Comparison of ENCODE assay signal across 18 cellular contexts in the genomic region with DNA sequence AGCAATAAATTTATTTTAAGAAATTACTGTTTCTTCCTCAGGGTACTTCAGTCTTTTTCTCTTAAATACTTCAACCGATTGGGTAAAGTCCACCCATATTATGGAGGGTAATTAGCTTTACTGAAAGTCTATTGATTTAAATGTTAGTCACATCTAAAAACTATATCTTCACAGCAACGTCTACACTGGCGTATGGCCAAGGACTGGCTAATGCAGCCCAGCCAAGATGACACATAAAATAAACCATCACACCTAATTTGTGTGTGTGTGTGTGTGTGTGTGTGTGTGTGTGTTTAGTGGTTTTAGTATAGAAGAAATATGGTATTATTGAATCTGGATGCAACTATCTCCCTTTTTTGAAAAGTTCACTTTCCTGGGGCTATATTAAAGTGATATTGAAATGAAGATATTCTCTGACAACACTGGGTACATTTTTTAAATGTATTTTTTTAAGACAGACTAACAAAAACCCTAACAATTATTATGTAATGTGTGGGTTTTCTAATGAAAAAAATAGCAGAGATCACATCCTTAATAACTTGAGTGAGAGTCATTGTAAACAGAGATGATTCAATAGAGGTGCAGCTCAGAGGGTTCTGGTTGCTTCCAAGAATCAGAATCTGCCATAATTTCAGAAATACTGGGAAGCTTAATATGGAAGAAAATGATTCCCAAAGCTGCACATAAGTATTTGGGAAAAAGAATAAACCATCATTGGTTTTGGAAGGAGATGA.
"Had no signal": no experiment of that assay in that cellular context is flagged by ENCODE, and none has a peak within 500 bp of the region (broad histone marks: within the 10 kb centered on the region; RNA-seq: fewer than 3 reads in every experiment).

No MANE protein-coding gene starts in this region.

- H3K27ac Mint-ChIP-seq: activated naive CD8-positive, alpha-beta T cell; activated T-cell treated with anti-CD3 and anti-CD28 coated beads, Interleukin-2, amount 50 U/mL, for 24 hours had no signal

- H3K9me3 ChIP-seq: esophagus squamous epithelium, heart left ventricle, pancreas, suprapubic skin, upper lobe of right lung had no signal

- H3K27me3 Mint-ChIP-seq: activated naive CD8-positive, alpha-beta T cell; activated T-cell treated with anti-CD3 and anti-CD28 coated beads, Interleukin-2, amount 50 U/mL, for 24 hours had no signal

- H3K36me3 ChIP-seq: esophagus squamous epithelium, heart left ventricle, left ventricle myocardium inferior, pancreas, suprapubic skin, upper lobe of right lung had no signal

- H3K4me1 ChIP-seq: esophagus squamous epithelium, heart left ventricle, left ventricle myocardium inferior, pancreas, suprapubic skin, upper lobe of right lung had no signal

- ATAC-seq: activated CD4-positive, CD25-positive, alpha-beta regulatory T cell treated with anti-CD3 and anti-CD28 coated beads, Interleukin-2, amount 50 U/mL, for 24 hours; heart left ventricle; pancreas; stimulated activated naive CD8-positive, alpha-beta T cell treated with anti-CD3 and anti-CD28 coated beads, Interleukin-15, Interleukin-2, amounts not matched to agents 100 U/mL and 50 U/mL, for 24 hours; upper lobe of right lung had no signal

- H3K36me3 Mint-ChIP-seq: activated naive CD8-positive, alpha-beta T cell had no signal

- H3K4me3 ChIP-seq: esophagus squamous epithelium, heart left ventricle, left ventricle myocardium inferior, pancreas, suprapubic skin, upper lobe of right lung had no signal

- DNase-seq: activated CD4-positive, alpha-beta T cell treated with anti-CD3 and anti-CD28 coated beads, Interleukin-2, amount 50 U/mL, for 4 hours; activated effector memory CD4-positive, alpha-beta T cell treated with anti-CD3 and anti-CD28 coated beads, Interleukin-2, amount 50 U/mL, for 16 hours; activated T-cell treated with anti-CD3 and anti-CD28 coated beads, Interleukin-2, amount 50 U/mL, for 24 hours; amygdala; esophagus squamous epithelium; foreskin melanocyte; heart left ventricle; left ventricle myocardium inferior; pancreas; stimulated activated CD4-positive, alpha-beta T cell treated with anti-CD3 and anti-CD28 coated beads, Interleukin-4, amount 100 ng/mL, for 1 hour; stimulated activated CD8-positive, alpha-beta memory T cell treated with anti-CD3 and anti-CD28 coated beads, Interleukin-4, amount 100 ng/mL, for 48 hours; stimulated activated naive CD8-positive, alpha-beta T cell treated with anti-CD3 and anti-CD28 coated beads, Interleukin-15, Interleukin-2, amounts not matched to agents 100 U/mL and 50 U/mL, for 24 hours; T-helper 2 cell; upper lobe of right lung had no signal

- FAIRE-seq: endometrium, pancreas had no signal

- H3K4me3 Mint-ChIP-seq: activated naive CD8-positive, alpha-beta T cell; activated T-cell treated with anti-CD3 and anti-CD28 coated beads, Interleukin-2, amount 50 U/mL, for 24 hours had no signal

- H3K27me3 ChIP-seq: esophagus squamous epithelium, heart left ventricle, pancreas, suprapubic skin, upper lobe of right lung had no signal

- H3K27ac ChIP-seq: esophagus squamous epithelium, heart left ventricle, left ventricle myocardium inferior, pancreas, suprapubic skin, upper lobe of right lung had no signal
